Comparison of ENCODE assay signal across 8 cellular contexts in genomic region chr14:20469242-20469889, GRCh38. TPM values are rescaled to one million over a fixed set of nuclear protein-coding genes. Genes with fewer than 3 reads are reported as not detected.
DNase-seq lines count a peak whose midpoint lies in the region; ATAC-seq and TF ChIP-seq lines count a peak whose summit lies in the region.

Gene PNP (plus strand): TSS chr14:20469406. CDS start chr14:20469525, 119 bp downstream.

- peak in 1 of 2 donors; percentile 23 for TF ChIP-seq CTCF in right atrium auricular region (IDR thresholded peaks at IDR 0.05)
- TF ChIP-seq CTCF in uterus (IDR thresholded peaks at IDR 0.05): no peak

- H3K4me3 ChIP-seq in right atrium auricular region (peak within 1 kb of the TSS; percentile 66 to 82), uterus (peak within 1 kb of the TSS; percentile 65 to 71)

- no peaks in the 10 kb centered on the region for H3K9me3 ChIP-seq in right atrium auricular region
- no peaks in the 10 kb centered on the region for H3K9me3 ChIP-seq in uterus

- H3K36me3 ChIP-seq in right atrium auricular region (peaks cover 8% of the 10 kb centered on the region), uterus (no peaks in the 10 kb centered on the region)

- TF ChIP-seq POLR2A in GM18505 (IDR thresholded peaks at IDR 0.05; ENCODE audit: borderline replicate concordance, extremely low read depth, insufficient read depth, insufficient read length): peak; percentile 100
- TF ChIP-seq POLR2A in uterus (IDR thresholded peaks at IDR 0.05): peak; percentile 91 to 92

- H3K27me3 ChIP-seq in right atrium auricular region (no peaks in the 10 kb centered on the region), uterus (no peaks in the 10 kb centered on the region)

- peak; percentile 94 for ATAC-seq in GM18505 (IDR thresholded peaks at IDR 0.05; ENCODE audit: unreplicated experiment)
- peak; percentile 90 for ATAC-seq in HG02970 (IDR thresholded peaks at IDR 0.05; ENCODE audit: low FRiP score, unreplicated experiment)

- DNase-seq in NCI-H187 treated with DMSO at 0.1 percent for 48 hours (lab: John Stamatoyannopoulos, UW) (peak; percentile 67), T-helper 2 cell (peak; percentile 67 to 94 (median 81)), right atrium auricular region (ENCODE audit: low spot score) (peak; percentile 96), putamen (ENCODE audit: low spot score) (peak; percentile 84), uterus (peak; percentile 78 to 88)

- intact Hi-C loops in uterus (cut with DNase I; ENCODE audit: low total_unique reads): no loop called here

- H3K27ac ChIP-seq in angular gyrus (ENCODE audit: low read depth, low read length) (peak within 1 kb of the TSS; percentile 85), right atrium auricular region (peak within 1 kb of the TSS; percentile 91 to 92), uterus (peak within 1 kb of the TSS; percentile 79 to 85)

- peaks cover 0 to 21% of the 10 kb centered on the region in 2 donors for H3K4me1 ChIP-seq in right atrium auricular region
- peaks cover 0 to 4% of the 10 kb centered on the region in 2 donors for H3K4me1 ChIP-seq in uterus

RNA-seq across cellular contexts. Expression of gene PNP, which starts in this region (rescaled TPM):
- total RNA-seq in right atrium auricular region (10 to 100 TPM in 1 of 2 donors, 1 to 10 TPM in 1; 7.4 to 25.2 TPM), uterus (10 to 100 TPM; 12.7 to 46.9 (median 14.3) TPM)

Comparison
In these comparisons a context has a peak if more than half of its experiments do, and no peak if none do; other contexts are left out.
1. Peak in every context shown above with its lines: DNase-seq, ATAC-seq, H3K4me3 ChIP-seq and H3K27ac ChIP-seq.